22 cellular contexts compared by ENCODE assay signal in the genomic region with DNA sequence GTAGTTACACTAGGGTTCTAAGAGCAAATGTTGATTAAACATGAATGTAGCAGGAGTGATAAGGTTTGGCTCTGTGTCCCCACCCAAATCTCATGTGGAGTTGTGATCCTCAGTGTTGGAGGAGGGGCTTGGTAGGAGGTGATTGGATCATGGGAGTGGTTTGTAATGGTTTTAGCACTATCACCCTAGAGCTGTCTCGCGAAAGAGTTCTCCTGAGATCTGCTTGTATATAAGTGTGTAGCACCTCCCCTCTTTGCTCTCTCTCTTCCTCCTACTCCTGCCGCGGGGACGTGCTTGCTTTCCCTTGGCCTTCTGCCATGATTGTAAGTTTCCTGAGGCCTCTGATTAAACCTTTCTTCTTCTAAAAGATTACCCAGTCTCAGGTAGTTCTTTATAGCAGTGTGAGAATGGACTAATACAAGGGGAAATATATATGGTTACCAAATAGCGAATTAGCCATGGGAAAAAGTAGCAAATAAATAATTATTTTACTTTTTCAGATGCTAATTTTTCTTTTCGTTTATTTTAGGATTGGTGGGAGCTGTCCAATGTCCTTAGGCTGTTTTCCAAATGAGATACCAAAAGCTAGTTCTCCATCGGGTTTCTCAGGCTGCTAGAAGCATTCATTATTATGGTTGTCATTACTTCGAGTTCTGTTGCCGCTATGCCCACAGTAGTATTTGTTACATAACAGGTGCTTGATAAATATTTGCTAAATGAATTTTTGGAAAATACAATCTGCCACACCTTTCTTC. TPM values are rescaled to one million over a fixed set of nuclear protein-coding genes. Genes with fewer than 3 reads are reported as not detected.
DNase-seq lines count a peak whose midpoint lies in the region; ATAC-seq, FAIRE-seq and TF ChIP-seq lines count a peak whose summit lies in the region.
"Had no signal": no experiment of that assay in that cellular context is flagged by ENCODE, and none has a peak within 500 bp of the region (broad histone marks: within the 10 kb centered on the region; RNA-seq: fewer than 3 reads in every experiment).

No MANE protein-coding gene starts in this region.

- no CpG with 5 or more reads among the region's 10 CpGs for WGBS in H9 (ENCODE audit: extremely low coverage, insufficient read length, low lambda C conversion rate)
- no CpG with 5 or more reads among the region's 10 CpGs for WGBS in mesendoderm (ENCODE audit: extremely low coverage, insufficient coverage, low lambda C conversion rate)

- H2BK15ac ChIP-seq in H9 (ENCODE audit: low read depth, low read length) (no peak overlapping the region), mesendoderm (replicated peaks; ENCODE audit: low read depth) (no peak overlapping the region)

- H2BK120ac ChIP-seq in H9 (ENCODE audit: low read depth, low read length, poor library complexity, severe bottlenecking), result no peak overlapping the region
- H2BK120ac ChIP-seq in mesendoderm (ENCODE audit: low read depth, low read length), result no peak overlapping the region

- intact Hi-C loops in CD4-positive, alpha-beta T cell (cut with DNase I, micrococcal nuclease), result no loop called here

- FAIRE-seq in astrocyte (lab: Jason Lieb, UNC), result peak; percentile 56
- FAIRE-seq: endometrium, GM18507, kidney had no signal

- no peak overlapping the region for H3K4ac ChIP-seq in H9 (ENCODE audit: low read depth, low read length)
- H3K4ac ChIP-seq in mesendoderm (ENCODE audit: low read depth, low read length), result no peak overlapping the region

- H3K4me3 ChIP-seq in astrocyte (ENCODE audit: insufficient read depth, low read depth, low read length) (no peak overlapping the region), mesendoderm (ENCODE audit: low read length) (no peak overlapping the region)
- H3K4me3 ChIP-seq: BLaER1 treated with 17β-estradiol and CSF1 and Interleukin-3, amounts not matched to agents 10 nM and 100 nM; HAP-1; thoracic aorta had no signal

- H3K36me3 ChIP-seq in astrocyte (ENCODE audit: insufficient read depth, low read length) (no peaks in the 10 kb centered on the region), mesendoderm (ENCODE audit: control insufficient read depth, insufficient read depth, low read length) (no peaks in the 10 kb centered on the region)
- H3K36me3 ChIP-seq: thoracic aorta had no signal

- H4K91ac ChIP-seq in H9 (ENCODE audit: insufficient read length, low read depth, low read length), result no peak overlapping the region

- no peak overlapping the region for H4K8ac ChIP-seq in H9 (replicated peaks; ENCODE audit: insufficient read length, low read depth, low read length)
- H4K8ac ChIP-seq in mesendoderm (ENCODE audit: low read depth, low read length), result no peak overlapping the region

- no peaks in the 10 kb centered on the region for H4K20me1 ChIP-seq in H9 (ENCODE audit: control insufficient read depth, insufficient read depth, insufficient read length)
- H4K20me1 ChIP-seq in astrocyte (ENCODE audit: insufficient read depth, low read length), result peaks cover 92% of the 10 kb centered on the region

- H3K79me2 ChIP-seq in H9 (ENCODE audit: insufficient read depth, low read length) (peaks cover 2% of the 10 kb centered on the region; the same call in 1 of the 2 replicates), astrocyte (ENCODE audit: insufficient read depth, low read length) (peaks cover 95% of the 10 kb centered on the region), mesendoderm (ENCODE audit: control insufficient read depth, insufficient read depth, low read length) (peaks cover 21% of the 10 kb centered on the region)

- H3K23me2 ChIP-seq in H9 (ENCODE audit: insufficient read length, low read depth, low read length, poor library complexity, severe bottlenecking), result no peaks in the 10 kb centered on the region

- H3K18ac ChIP-seq in H9 (ENCODE audit: insufficient read length, low read depth, low read length), result no peak overlapping the region
- H3K18ac ChIP-seq in mesendoderm (ENCODE audit: low read length), result no peak overlapping the region

- peaks cover 5% of the 10 kb centered on the region for H3K79me1 ChIP-seq in H9 (ENCODE audit: insufficient read depth, low read depth, low read length, poor library complexity, severe bottlenecking)
- peaks cover 8% of the 10 kb centered on the region for H3K79me1 ChIP-seq in mesendoderm (ENCODE audit: low read length)

- H3K36me3 Mint-ChIP-seq in CD4-positive, alpha-beta T cell (ENCODE audit: low read depth), result peaks cover 80% of the 10 kb centered on the region
- H3K36me3 Mint-ChIP-seq in H9 (ENCODE audit: insufficient read depth in 1 of 3, low read depth in 3 of 3), result peaks cover 1 to 16% (median 7%) of the 10 kb centered on the region in 3 experiments; a peak in 5 of 7 replicates
- H3K36me3 Mint-ChIP-seq in astrocyte (ENCODE audit: low read depth, unreplicated experiment), result peaks cover 7% of the 10 kb centered on the region

- peak overlapping the region; percentile 0 for H3K27ac Mint-ChIP-seq in CD4-positive, alpha-beta T cell
- H3K27ac Mint-ChIP-seq in H9 (peak overlapping the region in 2 of 3 experiments; percentile 8 to 64; a peak in 3 of 7 replicates), astrocyte (ENCODE audit: unreplicated experiment) (peak overlapping the region; percentile 21)

- H3K9ac ChIP-seq in H9 (ENCODE audit: extremely low read depth, insufficient read length, low read length), result no peak overlapping the region
- no peak overlapping the region for H3K9ac ChIP-seq in astrocyte (ENCODE audit: low read length)
- H3K9ac ChIP-seq in mesendoderm (ENCODE audit: low read length), result no peak overlapping the region
- H3K9ac ChIP-seq: BLaER1 treated with 17β-estradiol and CSF1 and Interleukin-3, amounts not matched to agents 10 nM and 100 nM had no signal

- no peak overlapping the region for H2BK12ac ChIP-seq in H9 (ENCODE audit: insufficient read length, low read depth, low read length)

- H2BK5ac ChIP-seq in H9 (ENCODE audit: insufficient read length, low read length) (no peak overlapping the region), mesendoderm (ENCODE audit: low read length) (no peak overlapping the region)

- H2BK20ac ChIP-seq in H9 (ENCODE audit: low read depth, low read length, poor library complexity, severe bottlenecking), result no peak overlapping the region

- H3K4me3 Mint-ChIP-seq in CD4-positive, alpha-beta T cell, result no peak overlapping the region
- H3K4me3 Mint-ChIP-seq in H9, result no peak overlapping the region
- no peak overlapping the region for H3K4me3 Mint-ChIP-seq in astrocyte (ENCODE audit: unreplicated experiment)
- H3K4me3 Mint-ChIP-seq: stimulated activated memory B cell treated with anti-CD40 and anti-IgM and Interleukin-4, amounts not matched to agents 10 μg/mL and 1 μg/mL and 100 μg/mL, for 72 hours had no signal

- POLR2A ChIA-PET in CD4-positive, alpha-beta T cell (lab: Charles Lee), result interaction anchor here (0.6 to 1.2 kb wide), 2 partner anchors 60 to 94 kb away, joined by 3 read pairs; no protein-coding TSS in a partner anchor

- H3K9me3 ChIP-seq in CD4-positive, alpha-beta T cell (ENCODE audit: control insufficient read depth, low read length), result no peaks in the 10 kb centered on the region
- H3K9me3 ChIP-seq in H9 (ENCODE audit: control insufficient read depth, low read depth, low read length) (no peaks in the 10 kb centered on the region), astrocyte (ENCODE audit: insufficient read depth, low read depth, low read length) (no peaks in the 10 kb centered on the region)
- H3K9me3 ChIP-seq: HAP-1, thoracic aorta had no signal

- no peak overlapping the region for H3K14ac ChIP-seq in H9 (ENCODE audit: insufficient read depth, low read length)

- ATAC-seq in CD4-positive, alpha-beta T cell (ENCODE audit: poor library complexity), result no peak
- ATAC-seq in HG03039 (IDR thresholded peaks at IDR 0.05; ENCODE audit: unreplicated experiment) (no peak), HG02588 (IDR thresholded peaks at IDR 0.05; ENCODE audit: unreplicated experiment) (no peak), HG03025 (IDR thresholded peaks at IDR 0.05; ENCODE audit: low FRiP score, unreplicated experiment) (no peak)
- ATAC-seq: stimulated activated memory B cell treated with anti-CD40 and anti-IgM and Interleukin-4, amounts not matched to agents 10 μg/mL and 1 μg/mL and 100 μg/mL, for 72 hours had no signal

- H3K4me2 ChIP-seq in H9 (ENCODE audit: insufficient read depth, insufficient read length, low read length), result no peak overlapping the region
- no peak overlapping the region for H3K4me2 ChIP-seq in astrocyte (ENCODE audit: low read length)
- no peak overlapping the region for H3K4me2 ChIP-seq in mesendoderm (ENCODE audit: low read length)

- H3K27me3 Mint-ChIP-seq in CD4-positive, alpha-beta T cell, result no peaks in the 10 kb centered on the region
- H3K27me3 Mint-ChIP-seq in H9 (ENCODE audit: low read depth) (no peaks in the 10 kb centered on the region), astrocyte (ENCODE audit: low read depth, unreplicated experiment) (no peaks in the 10 kb centered on the region)
- H3K27me3 Mint-ChIP-seq: stimulated activated memory B cell treated with anti-CD40 and anti-IgM and Interleukin-4, amounts not matched to agents 10 μg/mL and 1 μg/mL and 100 μg/mL, for 72 hours had no signal

- H3K23ac ChIP-seq in H9 (ENCODE audit: insufficient read length, low read depth, low read length) (no peak overlapping the region), mesendoderm (ENCODE audit: low read length) (no peak overlapping the region)

- no peaks in the 10 kb centered on the region; the same call in 1 of the 2 replicates for H3K4me1 ChIP-seq in H9 (ENCODE audit: insufficient read depth, low read length)
- peaks cover 13% of the 10 kb centered on the region for H3K4me1 ChIP-seq in astrocyte (ENCODE audit: insufficient read depth, low read length)
- peaks cover 6% of the 10 kb centered on the region for H3K4me1 ChIP-seq in mesendoderm (ENCODE audit: control insufficient read depth, low read depth, low read length)

- H3K56ac ChIP-seq in H9 (ENCODE audit: insufficient read length, low read depth, low read length) (no peak overlapping the region), mesendoderm (ENCODE audit: low read length) (no peak overlapping the region)

- no peak overlapping the region for H3T11ph ChIP-seq in H9 (ENCODE audit: low read length)

- no peak for TF ChIP-seq CTCF in CD4-positive, alpha-beta T cell (IDR thresholded peaks at IDR 0.05)
- TF ChIP-seq CTCF in H9 (conservative IDR thresholded peaks at IDR 0.05) (no peak), astrocyte (IDR thresholded peaks at IDR 0.05; ENCODE audit: insufficient read depth, low read depth, low read length) (no peak), GM20000 (IDR thresholded peaks at IDR 0.05; ENCODE audit: extremely low read depth, missing control alignments) (no peak)

- no peak for DNase-seq in CD4-positive, alpha-beta T cell
- no peak for DNase-seq in H9
- DNase-seq in astrocyte (ENCODE audit: low read depth), result no peak
- peak; percentile 59 for DNase-seq in mesendoderm
- DNase-seq in GM20000 (ENCODE audit: low spot score), result no peak
- DNase-seq: activated naive CD4-positive, alpha-beta T cell; anterior cingulate cortex; kidney; NCI-H1417; NK-92 treated with Interleukin-12 subunit alpha and Interleukin-12 subunit beta, amount 100 ng/mL, for 24 hours; nucleus accumbens; right cardiac atrium; RPMI8226 had no signal

- no peaks in the 10 kb centered on the region for H3K9me3 Mint-ChIP-seq in CD4-positive, alpha-beta T cell
- H3K9me3 Mint-ChIP-seq in H9, result no peaks in the 10 kb centered on the region
- peaks cover 3% of the 10 kb centered on the region for H3K9me3 Mint-ChIP-seq in astrocyte (ENCODE audit: unreplicated experiment)

- CTCF ChIA-PET in CD4-positive, alpha-beta T cell (lab: Charles Lee), result no interaction called here

- no peaks in the 10 kb centered on the region for H3K27me3 ChIP-seq in CD4-positive, alpha-beta T cell (ENCODE audit: control insufficient read depth, insufficient read depth, low read length)
- no peaks in the 10 kb centered on the region for H3K27me3 ChIP-seq in H9 (ENCODE audit: insufficient read depth, low read length)
- no peaks in the 10 kb centered on the region for H3K27me3 ChIP-seq in astrocyte (ENCODE audit: insufficient read depth, low read length)
- no peaks in the 10 kb centered on the region for H3K27me3 ChIP-seq in mesendoderm (ENCODE audit: insufficient read depth, low read length, poor library complexity)
- H3K27me3 ChIP-seq: BLaER1 treated with 17β-estradiol and CSF1 and Interleukin-3, amounts not matched to agents 10 nM and 100 nM had no signal

- H4K5ac ChIP-seq in H9 (ENCODE audit: insufficient read length, low read depth, low read length) (no peak overlapping the region), mesendoderm (ENCODE audit: low read length) (no peak overlapping the region)

- H2AK5ac ChIP-seq in H9 (ENCODE audit: insufficient read length, low read length) (no peak overlapping the region), mesendoderm (ENCODE audit: low read length) (no peak overlapping the region)

- H2AFZ ChIP-seq in H9 (ENCODE audit: low read length) (no peak overlapping the region), astrocyte (ENCODE audit: low read depth, low read length) (no peak overlapping the region)

- no peak overlapping the region for H3K27ac ChIP-seq in CD4-positive, alpha-beta T cell (ENCODE audit: low read depth, low read length)
- no peak overlapping the region for H3K27ac ChIP-seq in H9 (ENCODE audit: insufficient read length, low read depth, low read length)
- no peak overlapping the region for H3K27ac ChIP-seq in astrocyte (ENCODE audit: low read depth, low read length)
- no peak overlapping the region for H3K27ac ChIP-seq in mesendoderm (ENCODE audit: low read depth, low read length)
- H3K27ac ChIP-seq: thoracic aorta had no signal

- H3K4me1 Mint-ChIP-seq in CD4-positive, alpha-beta T cell (ENCODE audit: low read depth), result peaks cover 91% of the 10 kb centered on the region
- H3K4me1 Mint-ChIP-seq in H9 (peaks cover 35 to 37% of the 10 kb centered on the region in 2 experiments), astrocyte (ENCODE audit: low read depth, unreplicated experiment) (peaks cover 38% of the 10 kb centered on the region)

RNA-seq across cellular contexts. Expression of a gene that starts 58.7 kb away (rescaled TPM):
- total RNA-seq in CD4-positive, alpha-beta T cell, result 10 to 100 TPM; 79.8 to 86.0 TPM
- total RNA-seq in H9 (2021), result 49.5 and 52.8 TPM in 2 replicates
- 90.3 and 99.2 TPM in 2 replicates for total RNA-seq in astrocyte
- 18.5 TPM for polyA plus RNA-seq in mesendoderm (2013, experiment 1 of 2)
- polyA plus RNA-seq in mesendoderm (2013, experiment 2 of 2), result 18.1 TPM

RNA-seq across cellular contexts. Expression of a gene that starts 58.8 kb away (rescaled TPM):
- total RNA-seq in CD4-positive, alpha-beta T cell, result under 1 TPM; 0.33 to 0.36 TPM
- total RNA-seq in H9 (2021), result 0.61 and 0.79 TPM in 2 replicates
- total RNA-seq in astrocyte, result 1.4 and 1.5 TPM in 2 replicates
- polyA plus RNA-seq in mesendoderm (2013, experiment 1 of 2), result 0.11 TPM
- 0.15 TPM for polyA plus RNA-seq in mesendoderm (2013, experiment 2 of 2)
